ENCODE assay signal across 16 cellular contexts in genomic region chr12:109686523-109686922, GRCh38. TPM values are rescaled to one million over a fixed set of nuclear protein-coding genes. Genes with fewer than 3 reads are reported as not detected.
DNase-seq lines count a peak whose midpoint lies in the region; ATAC-seq, FAIRE-seq and TF ChIP-seq lines count a peak whose summit lies in the region.
"Had no signal": no experiment of that assay in that cellular context is flagged by ENCODE, and none has a peak within 500 bp of the region (broad histone marks: within the 10 kb centered on the region; RNA-seq: fewer than 3 reads in every experiment).

No MANE protein-coding gene starts in this region.

- H3K4me3 ChIP-seq in Peyer's patch (no peak overlapping the region), kidney (ENCODE audit: low read length in 2 of 2) (no peak overlapping the region), pancreas (no peak overlapping the region), testis (no peak overlapping the region)

- no peaks in the 10 kb centered on the region for H3K36me3 ChIP-seq in Peyer's patch
- H3K36me3 ChIP-seq in kidney (ENCODE audit: control insufficient read depth in 1 of 2, insufficient read depth in 2 of 2, low read length in 2 of 2) = no peaks in the 10 kb centered on the region
- no peaks in the 10 kb centered on the region for H3K36me3 ChIP-seq in pancreas
- no peaks in the 10 kb centered on the region for H3K36me3 ChIP-seq in testis (ENCODE audit: low read depth, missing control alignments)

- H3K4me1 ChIP-seq in Peyer's patch (peaks cover 0 to 10% (median 0%) of the 10 kb centered on the region in 4 donors), kidney (ENCODE audit: control insufficient read depth in 1 of 2, insufficient read depth in 1 of 2, low read depth in 1 of 2, low read length in 2 of 2) (no peaks in the 10 kb centered on the region), pancreas (no peaks in the 10 kb centered on the region), testis (peaks cover 18% of the 10 kb centered on the region)

- H3K27ac Mint-ChIP-seq in endothelial cell (ENCODE audit: unreplicated experiment) = no peak overlapping the region
- H3K27ac Mint-ChIP-seq: CD14-positive monocyte; CD4-positive, alpha-beta memory T cell had no signal

- no peak for FAIRE-seq in kidney (lab: Jason Lieb, UNC)
- FAIRE-seq in pancreas (lab: Jason Lieb, UNC) = no peak
- FAIRE-seq: A204.1 had no signal

- peak overlapping the region in 1 of 4 donors; percentile 48 for H3K27ac ChIP-seq in Peyer's patch
- H3K27ac ChIP-seq in kidney (ENCODE audit: low read depth in 2 of 2, low read length in 2 of 2) = no peak overlapping the region
- H3K27ac ChIP-seq in pancreas = peak overlapping the region; percentile 47 to 64 (median 56)
- peak overlapping the region; percentile 65 to 83 for H3K27ac ChIP-seq in testis

- no peaks in the 10 kb centered on the region for H3K27me3 ChIP-seq in Peyer's patch
- H3K27me3 ChIP-seq in pancreas = no peaks in the 10 kb centered on the region
- H3K27me3 ChIP-seq in testis = no peaks in the 10 kb centered on the region

- H3K4me1 Mint-ChIP-seq in endothelial cell (ENCODE audit: unreplicated experiment) = no peaks in the 10 kb centered on the region
- H3K4me1 Mint-ChIP-seq: CD4-positive, alpha-beta memory T cell had no signal

- no peaks in the 10 kb centered on the region for H3K9me3 Mint-ChIP-seq in endothelial cell (ENCODE audit: unreplicated experiment)

- H3K4me3 Mint-ChIP-seq in endothelial cell (ENCODE audit: unreplicated experiment) = no peak overlapping the region
- H3K4me3 Mint-ChIP-seq: CD14-positive monocyte; CD4-positive, alpha-beta memory T cell had no signal

- TF ChIP-seq POLR2A in Peyer's patch (IDR thresholded peaks at IDR 0.05) (no peak), testis (IDR thresholded peaks at IDR 0.05) (no peak)

- intact Hi-C loops in kidney (cut with DNase I) = no loop called here
- intact Hi-C loops in pancreas (cut with DNase I) = no loop called here
- intact Hi-C loops in testis (cut with DNase I; ENCODE audit: low total_unique reads) = no loop called here

- ATAC-seq in pancreas (peak in 3 of 4 donors; percentile 32 to 56 (median 45)), GM18511 (IDR thresholded peaks at IDR 0.05; ENCODE audit: unreplicated experiment) (no peak)
- ATAC-seq: HCT116 had no signal

- peaks cover 4% of the 10 kb centered on the region for H3K27me3 Mint-ChIP-seq in endothelial cell (ENCODE audit: unreplicated experiment)

- DNase-seq in Peyer's patch (peak in 2 of 3 donors; percentile 54 to 63), kidney (peak; percentile 66), pancreas (peak in 1 of 6 donors; percentile 23), testis (no peak), D341Med (ENCODE audit: low spot score) (no peak), endothelial cell (ENCODE audit: low spot score) (no peak)
- DNase-seq: ACHN; CD4-positive, alpha-beta memory T cell; DMS79 treated with DMSO at 0.1 percent for 48 hours; GF-D8; GOT3; H7 had no signal

- TF ChIP-seq CTCF in Peyer's patch (IDR thresholded peaks at IDR 0.05) (no peak), kidney (IDR thresholded peaks at IDR 0.05; ENCODE audit: borderline replicate concordance, extremely low read depth, insufficient read depth) (no peak), pancreas (IDR thresholded peaks at IDR 0.05) (no peak), testis (IDR thresholded peaks at IDR 0.05) (no peak), endothelial cell (IDR thresholded peaks at IDR 0.05; ENCODE audit: unreplicated experiment) (no peak)

- 80% methylated on average over 7 of the region's 7 CpGs for WGBS in pancreas, 2 donors
- 73 to 83% methylated on average over 3 to 7 of the region's 7 CpGs for WGBS in testis, 2 donors

- H3K36me3 Mint-ChIP-seq in endothelial cell (ENCODE audit: low read depth, unreplicated experiment) = no peaks in the 10 kb centered on the region
- H3K36me3 Mint-ChIP-seq: CD14-positive monocyte; CD4-positive, alpha-beta memory T cell had no signal

- no peak overlapping the region for H3K9ac ChIP-seq in kidney (ENCODE audit: low read length in 2 of 2)

- H3K9me3 ChIP-seq in Peyer's patch (no peaks in the 10 kb centered on the region), kidney (ENCODE audit: control insufficient read depth in 1 of 2, low read length in 2 of 2) (no peaks in the 10 kb centered on the region), pancreas (no peaks in the 10 kb centered on the region), testis (no peaks in the 10 kb centered on the region)

RNA-seq across cellular contexts. Expression of gene FAM222A, which starts 27.1 kb away (rescaled TPM):
- total RNA-seq in Peyer's patch (10 to 100 TPM in 1 of 4 donors, 1 to 10 TPM in 3; 3.9 to 26.1 (median 7.0) TPM), kidney (3.7 TPM), pancreas (1 to 10 TPM; 2.1 to 4.3 (median 3.3) TPM), testis (10 to 100 TPM; 75.7 to 78.6 TPM), endothelial cell (ENCODE audit: unreplicated experiment) (14.2 TPM)
- polyA plus RNA-seq in kidney (ENCODE audit: insufficient read depth, low read depth, low replicate concordance) (12.5 TPM), pancreas (10 to 100 TPM in 1 of 2 donors, 1 to 10 TPM in 1; 5.6 to 14.6 TPM), testis (ENCODE audit: insufficient read depth, low read depth, low replicate concordance) (34.5 TPM)
- polyA plus RNA-seq: CD14-positive monocyte had no signal

Comparison
In these comparisons a context has a peak if more than half of its experiments do, and no peak if none do; other contexts are left out.
1. DNase-seq: peak in Peyer's patch (2 of 3) and kidney (single experiment); none in testis (single experiment), D341Med (single experiment) and endothelial cell (single experiment).
2. H3K27ac ChIP-seq: peak in pancreas (4 of 4) and testis (2 of 2); none in kidney (0 of 2).